In genomic region chr1:109500886-109501285, GRCh38 we compare ENCODE assay signal across 1 cellular context.
TF ChIP-seq lines count a peak whose summit lies in the region.

No MANE protein-coding gene starts in this region.

TF ChIP-seq in GM23338, 12 proteins besides CTCF, POLR2A, EP300 and RAD21:
- TF ChIP-seq REST (IDR thresholded peaks at IDR 0.05; ENCODE audit: unreplicated experiment) (no peak), ZNF114 (CRISPR knock-in tag; IDR thresholded peaks at IDR 0.05) (no peak), ETS1 (IDR thresholded peaks at IDR 0.05) (no peak), CREB1 (CRISPR knock-in tag; IDR thresholded peaks at IDR 0.05; ENCODE audit: low read depth) (no peak), ZNF331 (CRISPR knock-in tag; IDR thresholded peaks at IDR 0.05; ENCODE audit: low read depth) (no peak), EZH2 (IDR thresholded peaks at IDR 0.05; ENCODE audit: low read depth, unreplicated experiment) (no peak), NANOG (IDR thresholded peaks at IDR 0.05; ENCODE audit: borderline replicate concordance) (no peak), JUNB (IDR thresholded peaks at IDR 0.05; ENCODE audit: unreplicated experiment) (no peak), ZNF462 (CRISPR knock-in tag; IDR thresholded peaks at IDR 0.05) (no peak), STAT1 (IDR thresholded peaks at IDR 0.05; ENCODE audit: unreplicated experiment) (no peak), EZH2phosphoT487 (IDR thresholded peaks at IDR 0.05; ENCODE audit: unreplicated experiment) (no peak), POLR2AphosphoS5 (IDR thresholded peaks at IDR 0.05; ENCODE audit: low read depth) (no peak)
TF ChIP-seq in GM23338: peak in this region for 0.
